Comparison of ENCODE assay signal across 1 cellular context in genomic region chr11:111938687-111939160, GRCh38.
TF ChIP-seq lines count a peak whose summit lies in the region.

No MANE protein-coding gene starts in this region.

TF ChIP-seq in H1, 55 proteins besides CTCF, POLR2A, EP300 and RAD21:
- peak; percentile 44 for TF ChIP-seq CEBPB (IDR thresholded peaks at IDR 0.05; ENCODE audit: low read depth, low read length)
- no peak for TF ChIP-seq JUND (IDR thresholded peaks at IDR 0.05; ENCODE audit: low read length)
